ENCODE assay signal across 1 cellular context in the genomic region with DNA sequence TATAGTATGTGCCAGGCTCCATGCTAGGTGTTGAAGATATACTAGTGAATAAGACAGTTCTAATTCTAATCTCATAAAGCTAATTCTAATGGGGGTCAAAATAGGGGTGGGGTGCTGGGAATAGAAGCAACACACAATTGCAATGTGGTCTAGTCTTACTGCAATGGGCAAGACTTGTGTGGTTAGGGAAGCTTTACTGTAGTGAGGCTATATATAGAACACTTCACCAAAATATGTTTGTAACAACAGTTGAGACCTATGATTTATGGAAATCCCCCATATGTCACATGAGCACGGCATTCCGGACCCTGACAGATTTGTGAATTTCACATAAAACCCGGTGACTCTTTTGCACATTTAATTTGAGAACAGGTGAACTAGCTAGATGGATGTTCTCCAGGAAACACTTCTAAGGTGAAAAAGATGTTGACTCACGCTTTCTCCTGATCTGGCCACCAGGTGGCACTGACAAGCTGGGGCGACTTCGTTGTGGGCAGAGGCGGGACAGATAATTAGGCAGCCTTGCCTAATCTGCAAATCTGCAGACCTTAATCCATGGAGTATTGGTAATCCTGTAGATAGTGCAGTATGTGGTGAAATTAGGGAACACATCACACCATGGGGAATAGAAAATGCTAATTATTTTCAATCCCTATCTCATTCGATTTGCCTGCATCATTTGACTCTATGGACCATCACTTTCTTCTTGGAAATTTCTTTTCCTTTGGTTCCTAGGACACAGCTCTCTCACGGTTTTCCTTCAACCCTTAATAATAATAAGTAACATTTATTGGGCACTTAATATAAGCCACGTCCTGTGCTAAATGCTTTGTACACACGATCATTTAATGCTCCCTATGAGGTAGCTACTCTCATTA.
A peak's percentile ranks its signal among the peaks of the same experiment; 100 is the strongest.
TF ChIP-seq lines count a peak whose summit lies in the region.

No MANE protein-coding gene starts in this region.

TF ChIP-seq in K562, 482 proteins besides CTCF, POLR2A, EP300 and RAD21 (continued from another document and continues in another):
- TF ChIP-seq MAFG (tag; conservative IDR thresholded peaks at IDR 0.05) (peak; percentile 88), ZNF395 (CRISPR knock-in tag; IDR thresholded peaks at IDR 0.05) (no peak), ZNF146 (CRISPR knock-in tag; IDR thresholded peaks at IDR 0.05; ENCODE audit: unreplicated experiment) (no peak), ZNF551 (CRISPR knock-in tag; IDR thresholded peaks at IDR 0.05) (no peak), ZNF263 (CRISPR knock-in tag; IDR thresholded peaks at IDR 0.05; ENCODE audit: borderline replicate concordance) (no peak), SIRT6 (IDR thresholded peaks at IDR 0.05; ENCODE audit: low read depth, low read length) (no peak), HIVEP1 (CRISPR knock-in tag; IDR thresholded peaks at IDR 0.05) (no peak), ZNF76 (CRISPR knock-in tag; IDR thresholded peaks at IDR 0.05; ENCODE audit: borderline replicate concordance) (no peak), MECOM (CRISPR knock-in tag; IDR thresholded peaks at IDR 0.05) (no peak), FOXP1 (CRISPR knock-in tag; IDR thresholded peaks at IDR 0.05) (no peak), SMAD1 (IDR thresholded peaks at IDR 0.05; ENCODE audit: low read depth, low read length, partially characterized antibody) (no peak), TRIM24 (IDR thresholded peaks at IDR 0.05) (no peak), CREB5 (CRISPR knock-in tag; IDR thresholded peaks at IDR 0.05) (no peak), NFE2L1 (tag; IDR thresholded peaks at IDR 0.05; ENCODE audit: borderline replicate concordance, low read depth) (0 out of 2 replicates have a peak, but pooled peaks have one; percentile 17), STAT5A (IDR thresholded peaks at IDR 0.05; ENCODE audit: borderline replicate concordance, low read length) (no peak), HLTF (IDR thresholded peaks at IDR 0.05) (no peak), ZNF79 (CRISPR knock-in tag; IDR thresholded peaks at IDR 0.05; ENCODE audit: low read depth) (0 out of 2 replicates have a peak, but pooled peaks have one; percentile 15), SMAD4 (CRISPR knock-in tag; conservative IDR thresholded peaks at IDR 0.05) (no peak), CREM (IDR thresholded peaks at IDR 0.05; ENCODE audit: low read depth) (0 out of 2 replicates have a peak, but pooled peaks have one; percentile 25), SMAD2 (IDR thresholded peaks at IDR 0.05; ENCODE audit: low read depth, low read length) (no peak), CBX1 (IDR thresholded peaks at IDR 0.05; ENCODE audit: low read depth) (no peak), MLLT1 (IDR thresholded peaks at IDR 0.05) (no peak), BRD9 (IDR thresholded peaks at IDR 0.05; ENCODE audit: low read depth, partially characterized antibody) (no peak), ZNF253 (CRISPR knock-in tag; conservative IDR thresholded peaks at IDR 0.05) (no peak), RFX7 (CRISPR knock-in tag; IDR thresholded peaks at IDR 0.05) (no peak), SLC30A9 (CRISPR knock-in tag; IDR thresholded peaks at IDR 0.05) (no peak), HSF4 (CRISPR knock-in tag; IDR thresholded peaks at IDR 0.05; ENCODE audit: borderline replicate concordance) (no peak), TAF7 (tag; IDR thresholded peaks at IDR 0.05) (no peak), ATF2 (CRISPR knock-in tag; IDR thresholded peaks at IDR 0.05) (no peak), HMBOX1 (IDR thresholded peaks at IDR 0.05) (peak; percentile 17; the same call in 1 of the 2 replicates), ZNF696 (CRISPR knock-in tag; conservative IDR thresholded peaks at IDR 0.05) (no peak), U2AF1 (optimal IDR thresholded peaks at IDR 0.05; ENCODE audit: low read depth, low read length) (no peak), ATF1 (CRISPR knock-in tag; IDR thresholded peaks at IDR 0.05) (no peak), ATF1 (tag; IDR thresholded peaks at IDR 0.05) (0 out of 2 replicates have a peak, but pooled peaks have one; percentile 25), ZSCAN29 (IDR thresholded peaks at IDR 0.05) (no peak), ZNF717 (CRISPR knock-in tag; IDR thresholded peaks at IDR 0.05) (no peak), ARID2 (IDR thresholded peaks at IDR 0.05) (peak; percentile 68), FOXJ2 (tag; IDR thresholded peaks at IDR 0.05) (no peak), ARID1B (IDR thresholded peaks at IDR 0.05) (no peak), ZNF311 (CRISPR knock-in tag; IDR thresholded peaks at IDR 0.05) (no peak), YY1 (IDR thresholded peaks at IDR 0.05; ENCODE audit: borderline replicate concordance in 1 of 3, control insufficient read depth in 1 of 3, extremely low read depth in 1 of 3, insufficient read depth in 3 of 3, insufficient read length in 1 of 3, insufficient replicate concordance in 2 of 3, low read depth in 1 of 3, low read length in 2 of 3) (no peak), SAP30 (IDR thresholded peaks at IDR 0.05; ENCODE audit: borderline replicate concordance, insufficient read depth, low read depth, low read length, poor library complexity, severe bottlenecking) (no peak), CC2D1A (IDR thresholded peaks at IDR 0.05) (0 out of 2 replicates have a peak, but pooled peaks have one; percentile 27), NFE2 (IDR thresholded peaks at IDR 0.05; ENCODE audit: low read depth) (peak; percentile 97), DPF2 (IDR thresholded peaks at IDR 0.05) (no peak), CHD2 (IDR thresholded peaks at IDR 0.05; ENCODE audit: low read depth, low read length) (no peak), XRCC5 (IDR thresholded peaks at IDR 0.05; ENCODE audit: low read depth, low read length) (peak; percentile 39; the same call in 1 of the 2 replicates), JUNB (CRISPR knock-in tag; conservative IDR thresholded peaks at IDR 0.05) (no peak), UBTF (IDR thresholded peaks at IDR 0.05; ENCODE audit: borderline replicate concordance in 1 of 2, low read depth in 2 of 2, low read length in 2 of 2) (no peak), ELF2 (CRISPR knock-in tag; IDR thresholded peaks at IDR 0.05) (no peak), ZNF174 (CRISPR knock-in tag; IDR thresholded peaks at IDR 0.05) (no peak)
- TF ChIP-seq, protein P1, sequence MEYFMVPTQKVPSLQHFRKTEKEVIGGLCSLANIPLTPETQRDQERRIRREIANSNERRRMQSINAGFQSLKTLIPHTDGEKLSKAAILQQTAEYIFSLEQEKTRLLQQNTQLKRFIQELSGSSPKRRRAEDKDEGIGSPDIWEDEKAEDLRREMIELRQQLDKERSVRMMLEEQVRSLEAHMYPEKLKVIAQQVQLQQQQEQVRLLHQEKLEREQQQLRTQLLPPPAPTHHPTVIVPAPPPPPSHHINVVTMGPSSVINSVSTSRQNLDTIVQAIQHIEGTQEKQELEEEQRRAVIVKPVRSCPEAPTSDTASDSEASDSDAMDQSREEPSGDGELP (CRISPR knock-in tag; IDR thresholded peaks at IDR 0.05; ENCODE audit: borderline replicate concordance), result 0 out of 2 replicates have a peak, but pooled peaks have one; percentile 24
- TF ChIP-seq, protein P2, sequence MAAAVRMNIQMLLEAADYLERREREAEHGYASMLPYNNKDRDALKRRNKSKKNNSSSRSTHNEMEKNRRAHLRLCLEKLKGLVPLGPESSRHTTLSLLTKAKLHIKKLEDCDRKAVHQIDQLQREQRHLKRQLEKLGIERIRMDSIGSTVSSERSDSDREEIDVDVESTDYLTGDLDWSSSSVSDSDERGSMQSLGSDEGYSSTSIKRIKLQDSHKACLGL (CRISPR knock-in tag; IDR thresholded peaks at IDR 0.05; ENCODE audit: borderline replicate concordance, poor library complexity, severe bottlenecking), result no peak
- TF ChIP-seq, protein P3, sequence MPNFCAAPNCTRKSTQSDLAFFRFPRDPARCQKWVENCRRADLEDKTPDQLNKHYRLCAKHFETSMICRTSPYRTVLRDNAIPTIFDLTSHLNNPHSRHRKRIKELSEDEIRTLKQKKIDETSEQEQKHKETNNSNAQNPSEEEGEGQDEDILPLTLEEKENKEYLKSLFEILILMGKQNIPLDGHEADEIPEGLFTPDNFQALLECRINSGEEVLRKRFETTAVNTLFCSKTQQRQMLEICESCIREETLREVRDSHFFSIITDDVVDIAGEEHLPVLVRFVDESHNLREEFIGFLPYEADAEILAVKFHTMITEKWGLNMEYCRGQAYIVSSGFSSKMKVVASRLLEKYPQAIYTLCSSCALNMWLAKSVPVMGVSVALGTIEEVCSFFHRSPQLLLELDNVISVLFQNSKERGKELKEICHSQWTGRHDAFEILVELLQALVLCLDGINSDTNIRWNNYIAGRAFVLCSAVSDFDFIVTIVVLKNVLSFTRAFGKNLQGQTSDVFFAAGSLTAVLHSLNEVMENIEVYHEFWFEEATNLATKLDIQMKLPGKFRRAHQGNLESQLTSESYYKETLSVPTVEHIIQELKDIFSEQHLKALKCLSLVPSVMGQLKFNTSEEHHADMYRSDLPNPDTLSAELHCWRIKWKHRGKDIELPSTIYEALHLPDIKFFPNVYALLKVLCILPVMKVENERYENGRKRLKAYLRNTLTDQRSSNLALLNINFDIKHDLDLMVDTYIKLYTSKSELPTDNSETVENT (CRISPR knock-in tag; IDR thresholded peaks at IDR 0.05), result no peak
- TF ChIP-seq, protein P4, sequence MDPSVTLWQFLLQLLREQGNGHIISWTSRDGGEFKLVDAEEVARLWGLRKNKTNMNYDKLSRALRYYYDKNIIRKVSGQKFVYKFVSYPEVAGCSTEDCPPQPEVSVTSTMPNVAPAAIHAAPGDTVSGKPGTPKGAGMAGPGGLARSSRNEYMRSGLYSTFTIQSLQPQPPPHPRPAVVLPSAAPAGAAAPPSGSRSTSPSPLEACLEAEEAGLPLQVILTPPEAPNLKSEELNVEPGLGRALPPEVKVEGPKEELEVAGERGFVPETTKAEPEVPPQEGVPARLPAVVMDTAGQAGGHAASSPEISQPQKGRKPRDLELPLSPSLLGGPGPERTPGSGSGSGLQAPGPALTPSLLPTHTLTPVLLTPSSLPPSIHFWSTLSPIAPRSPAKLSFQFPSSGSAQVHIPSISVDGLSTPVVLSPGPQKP (CRISPR knock-in tag; IDR thresholded peaks at IDR 0.05), result no peak
